ENCODE assay signal across 10 cellular contexts in the genomic region with DNA sequence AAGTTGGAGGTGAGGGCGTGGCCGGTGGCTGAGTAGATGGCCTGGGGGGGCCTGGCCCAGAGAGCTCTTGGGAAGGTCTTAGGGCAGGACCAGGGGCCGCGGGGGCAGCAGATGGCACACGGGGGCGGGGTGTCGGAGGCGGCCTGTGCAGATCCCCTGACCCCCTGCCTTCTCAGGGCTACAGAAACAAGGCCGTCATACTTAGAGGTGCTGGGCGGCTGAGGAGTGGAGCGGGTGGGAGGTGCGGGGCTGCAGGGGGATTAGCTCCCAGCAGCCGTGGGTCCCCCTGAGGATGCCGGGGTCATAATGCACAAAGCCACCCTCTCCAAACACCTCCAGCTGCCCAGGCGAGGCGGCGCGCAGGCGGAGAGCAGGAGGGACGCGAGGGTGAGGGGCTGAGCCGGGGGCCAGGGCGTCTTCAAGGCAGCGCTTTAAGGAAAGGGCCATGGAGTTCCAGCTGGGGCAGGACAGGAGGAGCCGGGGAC. TPM values are rescaled to one million over a fixed set of nuclear protein-coding genes. Genes with fewer than 3 reads are reported as not detected.
DNase-seq lines count a peak whose midpoint lies in the region; ATAC-seq and TF ChIP-seq lines count a peak whose summit lies in the region.
"Had no signal": no experiment of that assay in that cellular context is flagged by ENCODE, and none has a peak within 500 bp of the region (broad histone marks: within the 10 kb centered on the region; RNA-seq: fewer than 3 reads in every experiment).

No MANE protein-coding gene starts in this region.

- no peak for DNase-seq in activated T-cell treated with anti-CD3 and anti-CD28 coated beads, Interleukin-2, amount 50 U/mL, for 4 hours
- DNase-seq in activated T-cell treated with anti-CD3 and anti-CD28 coated beads, Interleukin-2, amount 50 U/mL, for 1 hour, result no peak
- no peak for DNase-seq in mammary epithelial cell
- no peak for DNase-seq in testis
- DNase-seq in DMS114 treated with DMSO at 0.1 percent for 48 hours (lab: John Stamatoyannopoulos, UW; ENCODE audit: unreplicated experiment), result no peak
- DNase-seq in body of pancreas, result no peak
- no peak for DNase-seq in SW480 (ENCODE audit: low spot score)

- no peaks in the 10 kb centered on the region for H4K20me1 ChIP-seq in mammary epithelial cell (ENCODE audit: insufficient read depth, low read length)

- no peak for TF ChIP-seq CTCF in mammary epithelial cell (conservative IDR thresholded peaks at IDR 0.05 in 1 of 2, IDR thresholded peaks at IDR 0.05 in 1 of 2; ENCODE audit: extremely low read depth in 1 of 2, insufficient read depth in 1 of 2, low read depth in 1 of 2, low read length in 2 of 2)
- no peak for TF ChIP-seq CTCF in testis (IDR thresholded peaks at IDR 0.05)
- TF ChIP-seq CTCF in body of pancreas (IDR thresholded peaks at IDR 0.05), result no peak

- H3K9ac ChIP-seq in mammary epithelial cell (ENCODE audit: insufficient read depth, low read length) (no peak overlapping the region), mucosa of stomach (ENCODE audit: low read length) (peak overlapping the region; percentile 74)

- in situ Hi-C loops in mammary epithelial cell (cut with MboI; ENCODE audit: low sequenced_read_pairs in 2 of 2), result no loop called here

- H3K4me1 Mint-ChIP-seq in activated T-cell treated with anti-CD3 and anti-CD28 coated beads, Interleukin-2, amount 50 U/mL, for 4 hours (ENCODE audit: low read depth), result peaks cover 7% of the 10 kb centered on the region

- CTCF ChIA-PET in mammary epithelial cell (lab: Charles Lee; ENCODE audit: low non-redundant PET), result interaction anchor here (0.7 kb wide), 1 partner anchor 575 kb away, joined by 3 read pairs; no protein-coding TSS in a partner anchor

- H2AFZ ChIP-seq in mammary epithelial cell (ENCODE audit: low read depth, low read length), result peak overlapping the region; percentile 82

- WGBS in mammary epithelial cell (ENCODE audit: low coverage, missing lambda C conversion rate), result no CpG with 5 or more reads among the region's 25 CpGs
- 49 to 55% methylated on average over 20 to 25 of the region's 25 CpGs for WGBS in testis, 2 donors
- 71 to 80% methylated on average over 23 to 25 of the region's 25 CpGs for WGBS in body of pancreas, 2 donors

- peak overlapping the region; percentile 88 for H3K4me3 Mint-ChIP-seq in activated T-cell treated with anti-CD3 and anti-CD28 coated beads, Interleukin-2, amount 50 U/mL, for 4 hours

- peaks cover 2% of the 10 kb centered on the region for H3K9me3 ChIP-seq in mammary epithelial cell (replicated peaks; ENCODE audit: insufficient read depth, low read length)
- no peaks in the 10 kb centered on the region for H3K9me3 ChIP-seq in mucosa of stomach (ENCODE audit: control insufficient read depth, low read length)
- no peaks in the 10 kb centered on the region for H3K9me3 ChIP-seq in testis
- H3K9me3 ChIP-seq in body of pancreas, result no peaks in the 10 kb centered on the region
- H3K9me3 ChIP-seq: adrenal gland, thyroid gland had no signal

- H3K27ac ChIP-seq in mammary epithelial cell (ENCODE audit: insufficient read depth, low read depth, low read length), result no peak overlapping the region
- H3K27ac ChIP-seq in testis, result no peak overlapping the region
- peak overlapping the region in 2 of 4 donors; percentile 84 to 87 for H3K27ac ChIP-seq in body of pancreas

- peaks cover 7% of the 10 kb centered on the region for H3K4me1 ChIP-seq in mammary epithelial cell (ENCODE audit: insufficient read depth, low read length)
- peaks cover 4% of the 10 kb centered on the region for H3K4me1 ChIP-seq in mucosa of stomach (ENCODE audit: control insufficient read depth, insufficient read depth, low read length)
- H3K4me1 ChIP-seq in testis, result peaks cover 7% of the 10 kb centered on the region
- H3K4me1 ChIP-seq in body of pancreas, result peaks cover 40% of the 10 kb centered on the region

- H3K27me3 ChIP-seq in mammary epithelial cell (ENCODE audit: insufficient read depth, low read length) (no peaks in the 10 kb centered on the region), mucosa of stomach (ENCODE audit: control insufficient read depth, insufficient read depth, low read length) (no peaks in the 10 kb centered on the region), testis (no peaks in the 10 kb centered on the region), body of pancreas (no peaks in the 10 kb centered on the region)
- H3K27me3 ChIP-seq: adrenal gland, thyroid gland had no signal

- no TSS peak for BruUV-seq in mammary epithelial cell (replicated peaks; lab: Mats Ljungman, UMichigan)

- intact Hi-C loops in mammary epithelial cell (cut with micrococcal nuclease) (loop anchor here (2.0 kb wide), 1 partner anchor 1176 kb away; no protein-coding TSS in a partner anchor), testis (cut with DNase I; ENCODE audit: low total_unique reads) (no loop called here), body of pancreas (cut with DNase I) (loop anchor here (5.0 kb wide), 1 partner anchor 703 kb away; no protein-coding TSS in a partner anchor)

- peaks cover 28% of the 10 kb centered on the region for H3K27me3 Mint-ChIP-seq in activated T-cell treated with anti-CD3 and anti-CD28 coated beads, Interleukin-2, amount 50 U/mL, for 4 hours (ENCODE audit: low read depth)

- no peaks in the 10 kb centered on the region for H3K36me3 ChIP-seq in mammary epithelial cell (ENCODE audit: insufficient read depth, low read length)
- H3K36me3 ChIP-seq in mucosa of stomach (ENCODE audit: control insufficient read depth, insufficient read depth, low read length), result no peaks in the 10 kb centered on the region
- H3K36me3 ChIP-seq in testis (ENCODE audit: low read depth, missing control alignments), result no peaks in the 10 kb centered on the region
- no peaks in the 10 kb centered on the region for H3K36me3 ChIP-seq in body of pancreas (replicated peaks in 1 of 2; ENCODE audit: insufficient read depth in 1 of 2, low read depth in 2 of 2)
- H3K36me3 ChIP-seq: adrenal gland, thyroid gland had no signal

- H3K4me3 ChIP-seq in mammary epithelial cell (replicated peaks in 1 of 3; ENCODE audit: insufficient read depth in 1 of 3, low read depth in 2 of 3, low read length in 3 of 3) (no peak overlapping the region), mucosa of stomach (ENCODE audit: low read length) (peak overlapping the region; percentile 80), testis (peak overlapping the region; percentile 62 to 67), body of pancreas (no peak overlapping the region)

- ATAC-seq in activated T-cell treated with anti-CD3 and anti-CD28 coated beads, Interleukin-2, amount 50 U/mL, for 4 hours, result no peak
- no peak for ATAC-seq in body of pancreas

- TF ChIP-seq POLR2A in testis (IDR thresholded peaks at IDR 0.05), result no peak
- TF ChIP-seq POLR2A in body of pancreas (IDR thresholded peaks at IDR 0.05), result no peak

- H3K4me2 ChIP-seq in mammary epithelial cell (ENCODE audit: insufficient read depth, low read depth, low read length), result peak overlapping the region; percentile 80

- dilution Hi-C loops in mammary epithelial cell (cut with HindIII; ENCODE audit: low sequenced_read_pairs), result loop anchor here (25.0 kb wide), 1 partner anchor 1173 kb away; no protein-coding TSS in a partner anchor

- no peaks in the 10 kb centered on the region for H3K36me3 Mint-ChIP-seq in activated T-cell treated with anti-CD3 and anti-CD28 coated beads, Interleukin-2, amount 50 U/mL, for 4 hours (ENCODE audit: insufficient read depth)

- H3K79me2 ChIP-seq in mammary epithelial cell (ENCODE audit: insufficient read depth, low read length), result no peaks in the 10 kb centered on the region

- H3K9me3 Mint-ChIP-seq in activated T-cell treated with anti-CD3 and anti-CD28 coated beads, Interleukin-2, amount 50 U/mL, for 4 hours, result no peaks in the 10 kb centered on the region

RNA-seq across cellular contexts. Expression of a gene that starts 40.4 kb away (rescaled TPM):
- total RNA-seq in activated T-cell treated with anti-CD3 and anti-CD28 coated beads, Interleukin-2, amount 50 U/mL, for 4 hours, result 10 to 100 TPM; 17.8 to 23.6 (median 22.4) TPM
- total RNA-seq in mammary epithelial cell (10 to 100 TPM; 13.8 to 21.3 TPM), testis (10 to 100 TPM; 18.7 to 22.7 TPM), body of pancreas (10 to 100 TPM; 31.6 to 47.5 TPM)
- polyA plus RNA-seq in mammary epithelial cell (14.9 TPM), testis (ENCODE audit: insufficient read depth, low read depth, low replicate concordance) (29.8 TPM)
- polyA minus RNA-seq in mammary epithelial cell, result 18.9 TPM

Comparison
In these comparisons a context has a peak if more than half of its experiments do, and no peak if none do; other contexts are left out.
1. H3K4me3 ChIP-seq: peak in mucosa of stomach (single experiment) and testis (2 of 2); none in mammary epithelial cell (0 of 3) and body of pancreas (0 of 2).